Comparison of ENCODE assay signal across 1 cellular context in the genomic region with DNA sequence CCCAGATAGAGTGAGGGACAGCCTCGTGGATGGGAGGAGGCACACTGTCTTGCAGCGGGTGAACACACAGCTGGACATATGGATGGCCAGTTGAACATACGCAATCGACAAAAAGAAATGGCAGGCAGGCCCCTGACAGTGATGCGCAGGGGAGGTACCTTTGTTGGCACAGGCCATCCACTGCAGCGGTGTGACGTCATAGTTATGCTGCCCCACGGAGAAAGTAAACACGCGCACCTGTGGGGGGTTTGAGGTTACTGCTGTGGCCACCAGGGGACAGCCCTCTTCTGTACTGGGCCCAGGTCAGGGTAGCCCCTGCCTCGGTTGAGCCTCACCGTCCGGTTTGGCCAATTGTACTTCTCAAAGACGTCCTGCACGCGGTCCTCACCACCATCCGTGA.
A peak's percentile ranks its signal among the peaks of the same experiment; 100 is the strongest.
TF ChIP-seq lines count a peak whose summit lies in the region.

No MANE protein-coding gene starts in this region.

TF ChIP-seq in HepG2, 621 proteins besides CTCF, POLR2A, EP300 and RAD21:
- peak; percentile 97 for TF ChIP-seq CREB1 (IDR thresholded peaks at IDR 0.05)
- no peak for TF ChIP-seq CREB1 (CRISPR knock-in tag; IDR thresholded peaks at IDR 0.05)
- TF ChIP-seq, protein P1, sequence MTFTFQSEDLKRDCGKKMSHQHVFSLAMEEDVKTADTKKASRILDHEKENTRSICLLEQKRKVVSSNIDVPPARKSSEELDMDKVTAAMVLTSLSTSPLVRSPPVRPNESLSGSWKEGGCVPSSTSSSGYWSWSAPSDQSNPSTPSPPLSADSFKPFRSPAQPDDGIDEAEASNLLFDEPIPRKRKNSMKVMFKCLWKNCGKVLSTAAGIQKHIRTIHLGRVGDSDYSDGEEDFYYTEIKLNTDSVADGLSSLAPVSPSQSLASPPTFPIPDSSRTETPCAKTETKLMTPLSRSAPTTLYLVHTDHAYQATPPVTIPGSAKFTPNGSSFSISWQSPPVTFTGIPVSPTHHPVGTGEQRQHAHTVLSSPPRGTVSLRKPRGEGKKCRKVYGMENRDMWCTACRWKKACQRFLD (CRISPR knock-in tag; IDR thresholded peaks at IDR 0.05; ENCODE audit: borderline replicate concordance) = no peak
- TF ChIP-seq MEIS2 (CRISPR knock-in tag; IDR thresholded peaks at IDR 0.05) = no peak
- TF ChIP-seq ATRX (CRISPR knock-in tag; IDR thresholded peaks at IDR 0.05; ENCODE audit: borderline replicate concordance) = no peak
- peak; percentile 96 for TF ChIP-seq ATF7 (IDR thresholded peaks at IDR 0.05)
- TF ChIP-seq ATF7 (CRISPR knock-in tag; IDR thresholded peaks at IDR 0.05) = no peak
- TF ChIP-seq FLYWCH1 (CRISPR knock-in tag; IDR thresholded peaks at IDR 0.05) = no peak
- no peak for TF ChIP-seq SP4 (CRISPR knock-in tag; IDR thresholded peaks at IDR 0.05)
- TF ChIP-seq, protein P2, sequence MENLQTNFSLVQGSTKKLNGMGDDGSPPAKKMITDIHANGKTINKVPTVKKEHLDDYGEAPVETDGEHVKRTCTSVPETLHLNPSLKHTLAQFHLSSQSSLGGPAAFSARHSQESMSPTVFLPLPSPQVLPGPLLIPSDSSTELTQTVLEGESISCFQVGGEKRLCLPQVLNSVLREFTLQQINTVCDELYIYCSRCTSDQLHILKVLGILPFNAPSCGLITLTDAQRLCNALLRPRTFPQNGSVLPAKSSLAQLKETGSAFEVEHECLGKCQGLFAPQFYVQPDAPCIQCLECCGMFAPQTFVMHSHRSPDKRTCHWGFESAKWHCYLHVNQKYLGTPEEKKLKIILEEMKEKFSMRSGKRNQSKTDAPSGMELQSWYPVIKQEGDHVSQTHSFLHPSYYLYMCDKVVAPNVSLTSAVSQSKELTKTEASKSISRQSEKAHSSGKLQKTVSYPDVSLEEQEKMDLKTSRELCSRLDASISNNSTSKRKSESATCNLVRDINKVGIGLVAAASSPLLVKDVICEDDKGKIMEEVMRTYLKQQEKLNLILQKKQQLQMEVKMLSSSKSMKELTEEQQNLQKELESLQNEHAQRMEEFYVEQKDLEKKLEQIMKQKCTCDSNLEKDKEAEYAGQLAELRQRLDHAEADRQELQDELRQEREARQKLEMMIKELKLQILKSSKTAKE (CRISPR knock-in tag; IDR thresholded peaks at IDR 0.05; ENCODE audit: borderline replicate concordance) = no peak
- no peak for TF ChIP-seq PCBP2 (optimal IDR thresholded peaks at IDR 0.05; ENCODE audit: low read depth, low read length, poor library complexity, severe bottlenecking)
